In genomic region chr9:82273121-82273520, GRCh38 we compare ENCODE assay signal across 31 cellular contexts.
A peak's percentile ranks its signal among the peaks of the same experiment; 100 is the strongest.
DNase-seq lines count a peak whose midpoint lies in the region; ATAC-seq, FAIRE-seq and TF ChIP-seq lines count a peak whose summit lies in the region.
"Had no signal": no experiment of that assay in that cellular context is flagged by ENCODE, and none has a peak within 500 bp of the region (broad histone marks: within the 10 kb centered on the region; RNA-seq: fewer than 3 reads in every experiment).

No MANE protein-coding gene starts in this region.

- WGBS in stomach, 5 donors = 35 to 58% (median 56%) methylated on average over 1 of the region's 1 CpG

- no peaks in the 10 kb centered on the region for H3K36me3 ChIP-seq in bronchial epithelial cell (ENCODE audit: control insufficient read depth, insufficient read depth, low read length)
- no peaks in the 10 kb centered on the region for H3K36me3 ChIP-seq in stomach
- H3K36me3 ChIP-seq: cardiac muscle cell, neural progenitor cell, suprapubic skin, upper lobe of right lung had no signal

- TF ChIP-seq CTCF in bronchial epithelial cell (IDR thresholded peaks at IDR 0.05; ENCODE audit: insufficient read depth, low read length, severe bottlenecking) = no peak
- TF ChIP-seq CTCF in stomach (IDR thresholded peaks at IDR 0.05) = no peak

- H3K27ac Mint-ChIP-seq in activated CD4-positive, alpha-beta memory T cell treated with anti-CD3 and anti-CD28 coated beads, Interleukin-2, amount 10 ng/mL, durations not matched to agents 7 days and 5 days = no peak overlapping the region
- H3K27ac Mint-ChIP-seq: activated naive CD4-positive, alpha-beta T cell treated with anti-CD3 and anti-CD28 coated beads, Interleukin-2, amount 10 ng/mL, durations not matched to agents 7 days and 5 days; activated T-helper 1 cell treated with anti-CD3 and anti-CD28 coated beads, Interleukin-12 subunit alpha, Interleukin-12 subunit beta, Interleukin-2, Interleukin-4 antibody, amounts not matched to agents 30 ng/mL and 10 ng/mL and 1 ng/mL, durations not matched to agents 14 hours and 24 hours and 36 hours; neural progenitor cell; stimulated activated memory B cell treated with anti-CD40 and anti-IgM and Interleukin-4, amounts not matched to agents 10 μg/mL and 1 μg/mL and 100 μg/mL, for 72 hours had no signal

- no peaks in the 10 kb centered on the region for H3K36me3 Mint-ChIP-seq in activated CD4-positive, alpha-beta memory T cell treated with anti-CD3 and anti-CD28 coated beads, Interleukin-2, amount 10 ng/mL, durations not matched to agents 7 days and 5 days (ENCODE audit: low read depth)
- H3K36me3 Mint-ChIP-seq: activated naive CD4-positive, alpha-beta T cell treated with anti-CD3 and anti-CD28 coated beads, Interleukin-2, amount 10 ng/mL, durations not matched to agents 7 days and 5 days; neural progenitor cell; stimulated activated memory B cell treated with anti-CD40 and anti-IgM and Interleukin-4, amounts not matched to agents 10 μg/mL and 1 μg/mL and 100 μg/mL, for 72 hours had no signal

- H3K27me3 Mint-ChIP-seq in activated CD4-positive, alpha-beta memory T cell treated with anti-CD3 and anti-CD28 coated beads, Interleukin-2, amount 10 ng/mL, durations not matched to agents 7 days and 5 days = no peaks in the 10 kb centered on the region
- H3K27me3 Mint-ChIP-seq: activated naive CD4-positive, alpha-beta T cell treated with anti-CD3 and anti-CD28 coated beads, Interleukin-2, amount 10 ng/mL, durations not matched to agents 7 days and 5 days; stimulated activated memory B cell treated with anti-CD40 and anti-IgM and Interleukin-4, amounts not matched to agents 10 μg/mL and 1 μg/mL and 100 μg/mL, for 72 hours had no signal

- H3K4me1 ChIP-seq in stomach = no peaks in the 10 kb centered on the region
- H3K4me1 ChIP-seq: neural progenitor cell, suprapubic skin, upper lobe of right lung had no signal

- H3K4me1 Mint-ChIP-seq in activated CD4-positive, alpha-beta memory T cell treated with anti-CD3 and anti-CD28 coated beads, Interleukin-2, amount 10 ng/mL, durations not matched to agents 7 days and 5 days = no peaks in the 10 kb centered on the region
- H3K4me1 Mint-ChIP-seq: activated naive CD4-positive, alpha-beta T cell treated with anti-CD3 and anti-CD28 coated beads, Interleukin-2, amount 10 ng/mL, durations not matched to agents 7 days and 5 days; neural progenitor cell had no signal

- no peak for TF ChIP-seq POLR2A in stomach (IDR thresholded peaks at IDR 0.05)

- POLR2A ChIA-PET in activated CD4-positive, alpha-beta memory T cell treated with anti-CD3 and anti-CD28 coated beads, Interleukin-2, amount 10 ng/mL, durations not matched to agents 7 days and 5 days (lab: Charles Lee) = no interaction called here

- no peak for FAIRE-seq in bronchial epithelial cell (lab: Jason Lieb, UNC)
- FAIRE-seq: endometrium, TTC549 had no signal

- peaks cover 14% of the 10 kb centered on the region for H3K9me3 Mint-ChIP-seq in activated CD4-positive, alpha-beta memory T cell treated with anti-CD3 and anti-CD28 coated beads, Interleukin-2, amount 10 ng/mL, durations not matched to agents 7 days and 5 days
- H3K9me3 Mint-ChIP-seq: activated T-helper 1 cell treated with anti-CD3 and anti-CD28 coated beads, Interleukin-12 subunit alpha, Interleukin-12 subunit beta, Interleukin-2, Interleukin-4 antibody, amounts not matched to agents 30 ng/mL and 10 ng/mL and 1 ng/mL, durations not matched to agents 14 hours and 24 hours and 36 hours; neural progenitor cell had no signal

- CTCF ChIA-PET in activated CD4-positive, alpha-beta memory T cell treated with anti-CD3 and anti-CD28 coated beads, Interleukin-2, amount 10 ng/mL, durations not matched to agents 7 days and 5 days (lab: Charles Lee) = no interaction called here

- TF ChIP-seq EP300 in stomach (IDR thresholded peaks at IDR 0.05) = no peak

- intact Hi-C loops in stomach (cut with DNase I; ENCODE audit: low total_unique reads) = no loop called here

- no peaks in the 10 kb centered on the region for H3K9me3 ChIP-seq in stomach
- H3K9me3 ChIP-seq: suprapubic skin, upper lobe of right lung had no signal

- H3K4me3 Mint-ChIP-seq in activated CD4-positive, alpha-beta memory T cell treated with anti-CD3 and anti-CD28 coated beads, Interleukin-2, amount 10 ng/mL, durations not matched to agents 7 days and 5 days = no peak overlapping the region
- H3K4me3 Mint-ChIP-seq: activated naive CD4-positive, alpha-beta T cell treated with anti-CD3 and anti-CD28 coated beads, Interleukin-2, amount 10 ng/mL, durations not matched to agents 7 days and 5 days; activated T-helper 1 cell treated with anti-CD3 and anti-CD28 coated beads, Interleukin-12 subunit alpha, Interleukin-12 subunit beta, Interleukin-2, Interleukin-4 antibody, amounts not matched to agents 30 ng/mL and 10 ng/mL and 1 ng/mL, durations not matched to agents 14 hours and 24 hours and 36 hours; neural progenitor cell; stimulated activated memory B cell treated with anti-CD40 and anti-IgM and Interleukin-4, amounts not matched to agents 10 μg/mL and 1 μg/mL and 100 μg/mL, for 72 hours had no signal

- ATAC-seq in GM21576 (IDR thresholded peaks at IDR 0.05; ENCODE audit: unreplicated experiment) = no peak
- ATAC-seq: left cardiac atrium; right cardiac atrium; stimulated activated memory B cell treated with anti-CD40 and anti-IgM and Interleukin-4, amounts not matched to agents 10 μg/mL and 1 μg/mL and 100 μg/mL, for 72 hours; upper lobe of right lung had no signal

- H3K27ac ChIP-seq in stomach = no peak overlapping the region
- H3K27ac ChIP-seq: cardiac muscle cell, neural progenitor cell, RWPE1, suprapubic skin, upper lobe of right lung had no signal

- peak; percentile 77 for DNase-seq in EH (ENCODE audit: low read depth)
- peak; percentile 63 for DNase-seq in M059J (ENCODE audit: low read depth)
- peak; percentile 36 for DNase-seq in bronchial epithelial cell (ENCODE audit: low read depth)
- DNase-seq in kidney tubule cell (ENCODE audit: low spot score) = peak; percentile 14
- DNase-seq in cerebellar cortex (ENCODE audit: low spot score) = no peak
- DNase-seq in activated CD4-positive, alpha-beta memory T cell treated with anti-CD3 and anti-CD28 coated beads, Interleukin-2, amount 10 ng/mL, durations not matched to agents 7 days and 5 days = no peak
- no peak for DNase-seq in stomach
- DNase-seq: activated CD4-positive, alpha-beta T cell treated with anti-CD3 and anti-CD28 coated beads, Interleukin-2, amount 50 U/mL, for 4 hours; activated naive CD4-positive, alpha-beta T cell treated with anti-CD3 and anti-CD28 coated beads, Interleukin-2, amount 10 ng/mL, durations not matched to agents 7 days and 5 days; amygdala; C1 segment of cervical spinal cord; COR-L47; DMS79; left cardiac atrium; NCI-H1092 treated with DMSO at 0.1 percent for 48 hours; NCI-H187; NCI-H2171 treated with DMSO at 0.1 percent for 48 hours; NCI-H524; right cardiac atrium; stimulated activated CD4-positive, alpha-beta T cell treated with anti-CD3 and anti-CD28 coated beads, Interleukin-12 subunit alpha, Interleukin-12 subunit beta, amount 100 ng/mL, for 4 hours; stimulated activated CD4-positive, alpha-beta T cell treated with anti-CD3 and anti-CD28 coated beads, Interleukin-4, amount 100 ng/mL, for 24 hours; upper lobe of right lung had no signal

- H3K4me3 ChIP-seq in bronchial epithelial cell (ENCODE audit: low read depth, low read length) (no peak overlapping the region), stomach (no peak overlapping the region)
- H3K4me3 ChIP-seq: cardiac muscle cell, neural progenitor cell, suprapubic skin, upper lobe of right lung had no signal

- H3K27me3 ChIP-seq in bronchial epithelial cell (ENCODE audit: control insufficient read depth, insufficient read depth, low read length) = no peaks in the 10 kb centered on the region
- H3K27me3 ChIP-seq in stomach = no peaks in the 10 kb centered on the region
- H3K27me3 ChIP-seq: cardiac muscle cell, neural progenitor cell, suprapubic skin, upper lobe of right lung had no signal

Comparison
In these comparisons a context has a peak if more than half of its experiments do, and no peak if none do; other contexts are left out.
1. DNase-seq: peak in EH (single experiment), M059J (single experiment), bronchial epithelial cell (single experiment) and kidney tubule cell (single experiment); none in cerebellar cortex (single experiment), activated CD4-positive, alpha-beta memory T cell treated with anti-CD3 and anti-CD28 coated beads, Interleukin-2, amount 10 ng/mL, durations not matched to agents 7 days and 5 days (single experiment) and stomach (single experiment).